Comparison of ENCODE assay signal across 1 cellular context in genomic region chr1:70210820-70211219, GRCh38.
TF ChIP-seq lines count a peak whose summit lies in the region.

No MANE protein-coding gene starts in this region.

TF ChIP-seq in IMR-90, 13 proteins besides CTCF, POLR2A, EP300 and RAD21:
- TF ChIP-seq RFX5 (IDR thresholded peaks at IDR 0.05; ENCODE audit: low read depth, low read length) (no peak), MAFK (IDR thresholded peaks at IDR 0.05; ENCODE audit: low read depth, low read length) (no peak), RCOR1 (IDR thresholded peaks at IDR 0.05; ENCODE audit: insufficient replicate concordance, low read length) (no peak), SMC3 (IDR thresholded peaks at IDR 0.05; ENCODE audit: low read depth, low read length) (no peak), MAZ (IDR thresholded peaks at IDR 0.05; ENCODE audit: borderline replicate concordance, low read depth, low read length) (no peak), ELK1 (IDR thresholded peaks at IDR 0.05; ENCODE audit: borderline replicate concordance, low read depth, low read length) (no peak), CEBPB (IDR thresholded peaks at IDR 0.05; ENCODE audit: low read depth, low read length) (no peak), NFE2L2 (IDR thresholded peaks at IDR 0.05; ENCODE audit: low read depth, low read length) (no peak), MXI1 (IDR thresholded peaks at IDR 0.05; ENCODE audit: borderline replicate concordance, low read depth, low read length) (no peak)
